ENCODE assay signal across 10 cellular contexts in genomic region chr17:68381076-68381900, GRCh38.
DNase-seq lines count a peak whose midpoint lies in the region; ATAC-seq and TF ChIP-seq lines count a peak whose summit lies in the region.
"Had no signal": no experiment of that assay in that cellular context is flagged by ENCODE, and none has a peak within 500 bp of the region (broad histone marks: within the 10 kb centered on the region; RNA-seq: fewer than 3 reads in every experiment).

No MANE protein-coding gene starts in this region.

- H3K9me3 Mint-ChIP-seq in CD14-positive monocyte (peaks cover 0 to 5% (median 0%) of the 10 kb centered on the region in 7 donors), endothelial cell (ENCODE audit: unreplicated experiment) (no peaks in the 10 kb centered on the region)
- no peaks in the 10 kb centered on the region for H3K9me3 Mint-ChIP-seq in naive thymus-derived CD4-positive, alpha-beta T cell
- H3K9me3 Mint-ChIP-seq: IgD-negative memory B cell had no signal

- peak overlapping the region; percentile 83 to 92 (median 90) for H3K27ac Mint-ChIP-seq in CD14-positive monocyte
- peak overlapping the region in 1 of 9 donors; percentile 25 for H3K27ac Mint-ChIP-seq in naive thymus-derived CD4-positive, alpha-beta T cell
- no peak overlapping the region for H3K27ac Mint-ChIP-seq in endothelial cell (ENCODE audit: unreplicated experiment)

- H3K27me3 ChIP-seq in brain microvascular endothelial cell (replicated peaks), result no peaks in the 10 kb centered on the region
- no peaks in the 10 kb centered on the region for H3K27me3 ChIP-seq in naive thymus-derived CD4-positive, alpha-beta T cell (ENCODE audit: control insufficient read depth in 2 of 2, insufficient read depth in 2 of 2, low read length in 2 of 2)

- TF ChIP-seq CTCF in CD14-positive monocyte (IDR thresholded peaks at IDR 0.05), result no peak
- TF ChIP-seq CTCF in brain microvascular endothelial cell (IDR thresholded peaks at IDR 0.05; ENCODE audit: low read depth, low read length, missing control alignments), result no peak
- TF ChIP-seq CTCF in endothelial cell (IDR thresholded peaks at IDR 0.05; ENCODE audit: unreplicated experiment), result no peak

- peaks cover 17% of the 10 kb centered on the region in 2 donors for H3K4me1 ChIP-seq in naive thymus-derived CD4-positive, alpha-beta T cell (ENCODE audit: control insufficient read depth in 2 of 2, insufficient read depth in 2 of 2, low read length in 2 of 2)

- peak; percentile 62 for ATAC-seq in naive thymus-derived CD4-positive, alpha-beta T cell
- no peak for ATAC-seq in GM18858 (IDR thresholded peaks at IDR 0.05; ENCODE audit: unreplicated experiment)

- H3K4me1 Mint-ChIP-seq in CD14-positive monocyte (peaks cover 65% of the 10 kb centered on the region), endothelial cell (ENCODE audit: unreplicated experiment) (peaks cover 35% of the 10 kb centered on the region)
- peaks cover 19 to 28% (median 27%) of the 10 kb centered on the region in 7 donors for H3K4me1 Mint-ChIP-seq in naive thymus-derived CD4-positive, alpha-beta T cell

- CTCF ChIA-PET in naive thymus-derived CD4-positive, alpha-beta T cell (lab: Charles Lee), result no interaction called here

- peak overlapping the region; percentile 84 for H3K27ac ChIP-seq in brain microvascular endothelial cell
- no peak overlapping the region for H3K27ac ChIP-seq in naive thymus-derived CD4-positive, alpha-beta T cell (ENCODE audit: low read depth, low read length)

- no peaks in the 10 kb centered on the region for H3K36me3 ChIP-seq in brain microvascular endothelial cell (replicated peaks)
- no peaks in the 10 kb centered on the region for H3K36me3 ChIP-seq in naive thymus-derived CD4-positive, alpha-beta T cell (ENCODE audit: control insufficient read depth in 2 of 3, insufficient read depth in 3 of 3, low read length in 3 of 3)

- in situ Hi-C loops in brain microvascular endothelial cell (cut with HindIII; ENCODE audit: low pct_ligation_motif_present, low sequenced_read_pairs), result no loop called here

- DNase-seq in CD14-positive monocyte (ENCODE audit: low spot score), result peak; percentile 89
- DNase-seq in HCEC 1CT, result peak; percentile 92
- DNase-seq in brain microvascular endothelial cell, result peak; percentile 95
- DNase-seq in naive thymus-derived CD4-positive, alpha-beta T cell, result no peak
- no peak for DNase-seq in endothelial cell (ENCODE audit: low spot score)
- no peak for DNase-seq in central memory CD4-positive, alpha-beta T cell
- DNase-seq in NCI-H69 (lab: John Stamatoyannopoulos, UW), result no peak
- DNase-seq: SW 1271 had no signal

- H3K36me3 Mint-ChIP-seq in CD14-positive monocyte, result peaks cover 23 to 28% of the 10 kb centered on the region in 2 donors
- H3K36me3 Mint-ChIP-seq in naive thymus-derived CD4-positive, alpha-beta T cell, result peaks cover 0 to 8% (median 4%) of the 10 kb centered on the region in 5 donors
- no peaks in the 10 kb centered on the region for H3K36me3 Mint-ChIP-seq in endothelial cell (ENCODE audit: low read depth, unreplicated experiment)

- no peaks in the 10 kb centered on the region for H3K9me3 ChIP-seq in naive thymus-derived CD4-positive, alpha-beta T cell (ENCODE audit: control insufficient read depth in 2 of 3, low read length in 3 of 3)

- intact Hi-C loops in CD14-positive monocyte (cut with micrococcal nuclease), result no loop called here
- intact Hi-C loops in naive thymus-derived CD4-positive, alpha-beta T cell (cut with micrococcal nuclease), result loop anchor here in 1 of 2 donors (5.0 kb wide), 2 partner anchors 34 to 36 kb away; no protein-coding TSS in a partner anchor

- H3K4me3 ChIP-seq in brain microvascular endothelial cell (ENCODE audit: low read depth, low read length), result no peak overlapping the region
- no peak overlapping the region for H3K4me3 ChIP-seq in naive thymus-derived CD4-positive, alpha-beta T cell (ENCODE audit: low read length)

- POLR2A ChIA-PET in naive thymus-derived CD4-positive, alpha-beta T cell (lab: Charles Lee), result interaction anchor here (0.6 to 1.5 kb wide), 2 partner anchors 90 to 139 kb away, joined by 3 to 5 read pairs; partner anchors contain the start of gene ARSG

- H3K27me3 Mint-ChIP-seq in CD14-positive monocyte (ENCODE audit: low read depth in 3 of 3), result peaks cover 0 to 5% (median 2%) of the 10 kb centered on the region in 3 donors
- H3K27me3 Mint-ChIP-seq in naive thymus-derived CD4-positive, alpha-beta T cell, result peaks cover 0 to 3% (median 0%) of the 10 kb centered on the region in 5 donors
- H3K27me3 Mint-ChIP-seq in endothelial cell (ENCODE audit: unreplicated experiment), result peaks cover 2% of the 10 kb centered on the region

- H3K4me3 Mint-ChIP-seq in CD14-positive monocyte (no peak overlapping the region), endothelial cell (ENCODE audit: unreplicated experiment) (no peak overlapping the region)
- H3K4me3 Mint-ChIP-seq in naive thymus-derived CD4-positive, alpha-beta T cell, result no peak overlapping the region
- H3K4me3 Mint-ChIP-seq: IgD-negative memory B cell had no signal

Comparison
In these comparisons a context has a peak if more than half of its experiments do, and no peak if none do; other contexts are left out.
1. DNase-seq: peak in CD14-positive monocyte (single experiment), HCEC 1CT (single experiment) and brain microvascular endothelial cell (single experiment); none in naive thymus-derived CD4-positive, alpha-beta T cell (0 of 9), endothelial cell (single experiment), central memory CD4-positive, alpha-beta T cell (single experiment) and NCI-H69 (single experiment).